1 cellular context compared by ENCODE assay signal in the genomic region with DNA sequence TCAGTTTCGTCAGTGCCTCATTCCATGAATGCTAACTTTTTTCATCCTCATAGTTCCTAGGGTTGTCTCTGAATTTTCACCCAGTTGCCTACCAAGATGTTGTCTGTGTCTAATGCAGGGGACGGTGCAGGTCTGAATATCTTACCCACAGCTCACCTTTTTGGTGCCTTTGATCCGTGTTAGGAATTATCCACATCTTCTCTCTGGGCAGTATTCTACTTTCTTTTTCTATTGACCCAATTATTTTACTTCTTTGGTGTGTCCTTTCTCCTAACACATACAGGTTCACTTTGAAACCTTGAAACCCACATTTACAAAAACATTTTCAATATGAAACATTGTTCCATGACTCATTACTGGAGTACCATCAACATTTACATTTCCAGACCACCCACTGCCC.
A peak's percentile ranks its signal among the peaks of the same experiment; 100 is the strongest.
TF ChIP-seq lines count a peak whose summit lies in the region.

No MANE protein-coding gene starts in this region.

TF ChIP-seq in GM12878, 131 proteins besides CTCF, POLR2A, EP300 and RAD21:
- peak; percentile 43 for TF ChIP-seq MTA2 (IDR thresholded peaks at IDR 0.05; ENCODE audit: low read depth)
- TF ChIP-seq JUNB (IDR thresholded peaks at IDR 0.05): peak; percentile 41
- TF ChIP-seq IKZF2 (IDR thresholded peaks at IDR 0.05): peak in 1 of 2 experiments; percentile 20; a peak in 1 of 4 replicates
